12 cellular contexts compared by ENCODE assay signal in genomic region chr17:72123496-72123963, GRCh38. TPM values are rescaled to one million over a fixed set of nuclear protein-coding genes. Genes with fewer than 3 reads are reported as not detected.
DNase-seq lines count a peak whose midpoint lies in the region; ATAC-seq, FAIRE-seq and TF ChIP-seq lines count a peak whose summit lies in the region.
"Had no signal": no experiment of that assay in that cellular context is flagged by ENCODE, and none has a peak within 500 bp of the region (broad histone marks: within the 10 kb centered on the region; RNA-seq: fewer than 3 reads in every experiment).

No MANE protein-coding gene starts in this region.

- no peak overlapping the region for H3K4ac ChIP-seq in H1 (replicated peaks; ENCODE audit: insufficient read length, low read depth, low read length)

- H3K18ac ChIP-seq in H1 (ENCODE audit: extremely low read depth, low read length): peak overlapping the region; percentile 87

- H3K36me3 ChIP-seq in HepG2 (replicated peaks in 1 of 2; ENCODE audit: control insufficient read depth in 1 of 2, insufficient read depth in 2 of 2, low read length in 2 of 2) (peaks cover 10 to 20% of the 10 kb centered on the region in 2 experiments), right lobe of liver (no peaks in the 10 kb centered on the region), H1 (ENCODE audit: control insufficient read depth in 2 of 4, insufficient read depth in 4 of 4, low read length in 3 of 4) (peaks cover 0 to 19% (median 4%) of the 10 kb centered on the region in 4 experiments; a peak in 2 of 8 replicates), mucosa of stomach (ENCODE audit: control insufficient read depth, insufficient read depth, low read length) (peaks cover 8% of the 10 kb centered on the region), ascending aorta (no peaks in the 10 kb centered on the region)

- TF ChIP-seq POLR2A in HepG2 (IDR thresholded peaks at IDR 0.05; ENCODE audit: insufficient read depth in 1 of 2, low read depth in 2 of 2, low read length in 2 of 2): no peak
- no peak for TF ChIP-seq POLR2A in right lobe of liver (IDR thresholded peaks at IDR 0.05)
- no peak for TF ChIP-seq POLR2A in H1 (IDR thresholded peaks at IDR 0.05; ENCODE audit: control extremely low read depth in 1 of 2, low read depth in 2 of 2, low read length in 2 of 2)

- no peak overlapping the region for H2BK15ac ChIP-seq in H1 (ENCODE audit: low read length)

- H3K23me2 ChIP-seq in H1 (ENCODE audit: low read depth, low read length): peaks cover 33% of the 10 kb centered on the region

- H3K14ac ChIP-seq in H1 (ENCODE audit: insufficient read length): no peak overlapping the region

- peak overlapping the region; percentile 86 to 100 (median 99) for H3K4me3 ChIP-seq in HepG2 (replicated peaks in 1 of 3; ENCODE audit: insufficient read depth in 1 of 3, low read depth in 2 of 3, low read length in 3 of 3)
- H3K4me3 ChIP-seq in right lobe of liver: peak overlapping the region in 1 of 3 donors; percentile 26
- peak overlapping the region; percentile 44 to 93 (median 66); a peak in 6 of 8 replicates for H3K4me3 ChIP-seq in H1 (ENCODE audit: extremely low read depth in 1 of 4, insufficient read depth in 2 of 4, low read depth in 3 of 4, low read length in 4 of 4)
- H3K4me3 ChIP-seq in mucosa of stomach (ENCODE audit: low read length): peak overlapping the region; percentile 57
- H3K4me3 ChIP-seq in ascending aorta: no peak overlapping the region

- H2AFZ ChIP-seq in HepG2 (ENCODE audit: low read length) (no peak overlapping the region), H1 (ENCODE audit: low read length) (no peak overlapping the region)

- peaks cover 54% of the 10 kb centered on the region for H4K20me1 ChIP-seq in HepG2 (ENCODE audit: insufficient read depth, low read length)
- peaks cover 3 to 5% of the 10 kb centered on the region in 2 experiments for H4K20me1 ChIP-seq in H1 (replicated peaks in 1 of 2; ENCODE audit: control insufficient read depth in 1 of 2, insufficient read depth in 2 of 2, low read length in 2 of 2)

- H4K91ac ChIP-seq in H1 (replicated peaks; ENCODE audit: insufficient read length, low read length): no peak overlapping the region

- DNase-seq in HepG2 (ENCODE audit: low spot score) (no peak), right lobe of liver (no peak), H1 (ENCODE audit: low read depth in 1 of 2, low spot score in 2 of 2) (peak in 1 of 2 experiments; percentile 60), NCI-H1105 (lab: John Stamatoyannopoulos, UW) (no peak), ascending aorta (ENCODE audit: low spot score in 2 of 2) (no peak)
- DNase-seq in stimulated activated CD4-positive, alpha-beta T cell treated with anti-CD3 and anti-CD28 coated beads, Interleukin-4, amount 100 ng/mL, for 4 hours: no peak
- DNase-seq: GDM1; NCI-H1048; NK-92 treated with Interleukin-12 subunit alpha and Interleukin-12 subunit beta, amount 100 ng/mL, for 24 hours; T-helper 9 cell had no signal

- H4K5ac ChIP-seq in H1 (ENCODE audit: insufficient read length, low read depth, low read length): no peak overlapping the region

- H3K23ac ChIP-seq in H1 (ENCODE audit: insufficient read length): no peak overlapping the region

- peak overlapping the region; percentile 45; the same call in 1 of the 2 replicates for H4K8ac ChIP-seq in H1 (ENCODE audit: extremely low read depth, insufficient read depth, low read length)

- H3K9me3 ChIP-seq in HepG2 (ENCODE audit: low read length) (no peaks in the 10 kb centered on the region), right lobe of liver (no peaks in the 10 kb centered on the region), H1 (ENCODE audit: insufficient read depth in 2 of 2, low read depth in 1 of 2, low read length in 1 of 2) (no peaks in the 10 kb centered on the region), mucosa of stomach (ENCODE audit: control insufficient read depth, low read length) (no peaks in the 10 kb centered on the region), ascending aorta (no peaks in the 10 kb centered on the region)

- TF ChIP-seq EP300 in HepG2 (IDR thresholded peaks at IDR 0.05; ENCODE audit: low read depth in 2 of 2, low read length in 2 of 2) (no peak), HepG2 (CRISPR knock-in tag; IDR thresholded peaks at IDR 0.05; ENCODE audit: borderline replicate concordance) (no peak), H1 (IDR thresholded peaks at IDR 0.05; ENCODE audit: borderline replicate concordance in 1 of 2, low read depth in 2 of 2, low read length in 2 of 2) (no peak)

- no peaks in the 10 kb centered on the region for H3K79me1 ChIP-seq in H1 (ENCODE audit: low read depth, low read length)

- no peak overlapping the region for H2AK5ac ChIP-seq in H1 (ENCODE audit: low read depth, low read length)

- no peak overlapping the region for H3K56ac ChIP-seq in H1 (replicated peaks; ENCODE audit: insufficient read length, low read depth, low read length)

- peak overlapping the region; percentile 96 for H3K9ac ChIP-seq in HepG2 (ENCODE audit: insufficient read depth, low read depth, low read length)
- no peak overlapping the region for H3K9ac ChIP-seq in H1 (replicated peaks in 1 of 4; ENCODE audit: extremely low read depth in 1 of 4, low read depth in 3 of 4, low read length in 3 of 4)
- peak overlapping the region; percentile 93 for H3K9ac ChIP-seq in mucosa of stomach (ENCODE audit: low read length)

- CTCF ChIA-PET in HepG2 (lab: Yijun Ruan, JAX; ENCODE audit: low intra/inter-chr PET ratio, low total read pairs) (no interaction called here), H1 (lab: Charles Lee; ENCODE audit: partially characterized antibody) (interaction anchor here (0.6 to 1.4 kb wide), 6 partner anchors 145 to 416 kb away, joined by 3 to 6 read pairs (median 3); no protein-coding TSS in a partner anchor)

- H2BK5ac ChIP-seq in H1 (ENCODE audit: low read depth, low read length): no peak overlapping the region

- H3K27me3 ChIP-seq in HepG2 (ENCODE audit: control insufficient read depth in 1 of 2, insufficient read depth in 2 of 2, low read length in 2 of 2) (no peaks in the 10 kb centered on the region; a peak in 1 of 5 replicates), right lobe of liver (peaks cover 0 to 17% of the 10 kb centered on the region in 2 donors), H1 (replicated peaks in 1 of 4; ENCODE audit: control insufficient read depth in 3 of 4, extremely low read depth in 1 of 4, insufficient read depth in 3 of 4, low read length in 3 of 4) (peaks cover 12 to 40% (median 29%) of the 10 kb centered on the region in 4 experiments), mucosa of stomach (ENCODE audit: control insufficient read depth, insufficient read depth, low read length) (peaks cover 23% of the 10 kb centered on the region), ascending aorta (peaks cover 7% of the 10 kb centered on the region)

- H2BK120ac ChIP-seq in H1 (replicated peaks; ENCODE audit: low read depth, low read length): no peak overlapping the region

- BruUV-seq in HepG2 (replicated peaks; lab: Mats Ljungman, UMichigan): no TSS peak

- in situ Hi-C loops in HepG2 (cut with HindIII; ENCODE audit: extremely low pct_ligation_motif_present, low pct_unique_long_range_greater_than_20kb): loop anchor here (5.0 kb wide), 2 partner anchors 279 to 394 kb away; no protein-coding TSS in a partner anchor

- no peak for TF ChIP-seq RAD21 in HepG2 (CRISPR knock-in tag; IDR thresholded peaks at IDR 0.05)
- TF ChIP-seq RAD21 in H1 (IDR thresholded peaks at IDR 0.05 in 1 of 2, conservative IDR thresholded peaks at IDR 0.05 in 1 of 2; ENCODE audit: low read depth in 2 of 2, low read length in 2 of 2): peak in 1 of 2 experiments; percentile 23; a peak in 1 of 4 replicates

- ATAC-seq in HepG2 (no peak), right lobe of liver (no peak), HG02642 (IDR thresholded peaks at IDR 0.05; ENCODE audit: poor library complexity, unreplicated experiment) (no peak)

- no peak for FAIRE-seq in HepG2 (lab: Jason Lieb, UNC)
- FAIRE-seq in H1 (lab: Jason Lieb, UNC): no peak

- H2BK12ac ChIP-seq in H1 (ENCODE audit: low read depth, low read length): peak overlapping the region; percentile 90; the same call in 1 of the 2 replicates

- H3K79me2 ChIP-seq in HepG2 (ENCODE audit: insufficient read depth, low read length) (peaks cover 45% of the 10 kb centered on the region), H1 (ENCODE audit: control insufficient read depth in 1 of 2, insufficient read depth in 2 of 2, low read length in 2 of 2) (no peaks in the 10 kb centered on the region)

- H2BK20ac ChIP-seq in H1 (ENCODE audit: low read length): no peak overlapping the region

- intact Hi-C loops in HepG2 (cut with micrococcal nuclease; ENCODE audit: unreplicated experiment) (no loop called here), right lobe of liver (cut with DNase I) (no loop called here), ascending aorta (cut with DNase I) (loop anchor here (2.0 kb wide), 1 partner anchor 417 kb away; no protein-coding TSS in a partner anchor)

- H3K4me2 ChIP-seq in HepG2 (ENCODE audit: low read depth, low read length) (peak overlapping the region; percentile 95), H1 (ENCODE audit: insufficient read depth in 1 of 2, low read depth in 2 of 2, low read length in 2 of 2) (peak overlapping the region; percentile 77 to 91)

- 40% methylated on average over 16 of the region's 45 CpGs for WGBS in HepG2 (ENCODE audit: low lambda C conversion rate)
- 11% methylated on average over 7 of the region's 45 CpGs for WGBS in right lobe of liver (ENCODE audit: insufficient coverage, low coverage, low lambda C conversion rate, missing lambda C conversion rate)
- WGBS in H1 (ENCODE audit: extremely low coverage in 1 of 2, insufficient coverage in 1 of 2, insufficient read length in 1 of 2, insufficient replicate concordance in 2 of 2, low coverage in 1 of 2, low lambda C conversion rate in 2 of 2, missing lambda C conversion rate in 1 of 2), 2 experiments: 16% methylated on average over 20 of the region's 45 CpGs; no CpG with 5 or more reads in 1 of the 2 experiments

- H3K27ac ChIP-seq in HepG2 (ENCODE audit: extremely low read length, insufficient read depth, low read length) (peak overlapping the region; percentile 76), right lobe of liver (no peak overlapping the region), H1 (ENCODE audit: low read depth, low read length) (no peak overlapping the region), ascending aorta (no peak overlapping the region)

- H3K4me1 ChIP-seq in HepG2 (ENCODE audit: insufficient read depth, low read length) (peaks cover 60% of the 10 kb centered on the region), right lobe of liver (peaks cover 0 to 13% (median 0%) of the 10 kb centered on the region in 4 donors), H1 (replicated peaks in 1 of 4; ENCODE audit: control insufficient read depth in 3 of 4, insufficient read depth in 4 of 4, low read length in 3 of 4) (peaks cover 8 to 18% (median 14%) of the 10 kb centered on the region in 4 experiments), mucosa of stomach (ENCODE audit: control insufficient read depth, insufficient read depth, low read length) (peaks cover 47% of the 10 kb centered on the region), ascending aorta (peaks cover 0 to 14% of the 10 kb centered on the region in 2 donors)

- peak; percentile 43 for TF ChIP-seq CTCF in HepG2 (CRISPR knock-in tag; IDR thresholded peaks at IDR 0.05)
- TF ChIP-seq CTCF in right lobe of liver (IDR thresholded peaks at IDR 0.05): no peak
- TF ChIP-seq CTCF in H1 (IDR thresholded peaks at IDR 0.05; ENCODE audit: control extremely low read depth in 1 of 3, insufficient read depth in 1 of 3, low read depth in 1 of 3, low read length in 3 of 3): no peak
- TF ChIP-seq CTCF in ascending aorta (IDR thresholded peaks at IDR 0.05): no peak

- POLR2A ChIA-PET in HepG2 (lab: Yijun Ruan, JAX): interaction anchor here (0.6 to 6.9 kb wide), 9 partner anchors 28 to 416 kb away, joined by 3 to 96 read pairs (median 9); no protein-coding TSS in a partner anchor
- POLR2A ChIA-PET in H1 (lab: Charles Lee; ENCODE audit: partially characterized antibody): interaction anchor here (1.0 kb wide), 1 partner anchor 45 kb away, joined by 5 read pairs; no protein-coding TSS in a partner anchor

RNA-seq across cellular contexts. Expression of gene SOX9, which starts 2.7 kb away (rescaled TPM):
- total RNA-seq in HepG2 (2016; rRNA removed; fragmentation: Illumina TruSeq; extraction: Trizol) (27.6 and 40.1 TPM in 2 replicates), right lobe of liver (1 to 10 TPM; 1.2 to 5.9 (median 1.9) TPM), ascending aorta (2.4 TPM)
- 6.2 and 7.6 TPM in 2 replicates for total RNA-seq in HepG2 (2016; cell fraction: cytosol; rRNA removed; fragmentation: Illumina TruSeq; extraction: Trizol; ENCODE audit: low read depth)
- total RNA-seq in HepG2 (2016; cell fraction: insoluble cytoplasmic fraction; rRNA removed; fragmentation: Illumina TruSeq; extraction: Trizol): 27.6 and 38.4 TPM in 2 replicates
- 33.8 and 35.1 TPM in 2 replicates for total RNA-seq in HepG2 (2016; cell fraction: membrane; rRNA removed; fragmentation: Illumina TruSeq; extraction: Trizol)
- 41.9 and 42.0 TPM in 2 replicates for total RNA-seq in HepG2 (2016; cell fraction: nucleus; rRNA removed; fragmentation: Illumina TruSeq; extraction: Trizol)
- polyA plus RNA-seq in HepG2 (2011; rRNA removed) (16.1 and 18.5 TPM in 2 replicates), H1 (2011; rRNA removed) (1.9 and 3.3 TPM in 2 replicates)
- 16.5 and 16.7 TPM in 2 replicates for polyA plus RNA-seq in HepG2 (2011; cell fraction: cytosol; rRNA removed)
- 27.0 and 29.5 TPM in 2 replicates for polyA plus RNA-seq in HepG2 (2011; cell fraction: nucleus; rRNA removed)
- 52.8 and 54.6 TPM in 2 replicates for polyA plus RNA-seq in HepG2 (2012)
- 4.1 and 5.3 TPM in 2 replicates for polyA plus RNA-seq in HepG2 (2016; cell fraction: cytosol; fragmentation: Illumina TruSeq; extraction: Trizol; ENCODE audit: low read depth)
- 85.8 and 117 TPM in 2 replicates for polyA plus RNA-seq in HepG2 (2016; cell fraction: insoluble cytoplasmic fraction; fragmentation: Illumina TruSeq; extraction: Trizol; ENCODE audit: low read depth)
- polyA plus RNA-seq in HepG2 (2016; cell fraction: membrane; fragmentation: Illumina TruSeq; extraction: Trizol; ENCODE audit: low read depth): 19.3 and 23.2 TPM in 2 replicates
- polyA plus RNA-seq in HepG2 (2016; cell fraction: nucleus; fragmentation: Illumina TruSeq; extraction: Trizol; ENCODE audit: insufficient read depth, low read depth): 116 and 117 TPM in 2 replicates
- 44.5 TPM in 1 of 2 replicates, not detected in the other for polyA minus RNA-seq in HepG2 (2011; rRNA and poly(A)+ RNA removed; ENCODE audit: low replicate concordance)
- polyA minus RNA-seq in HepG2 (2011; cell fraction: cytosol; rRNA and poly(A)+ RNA removed): 90.2 and 106 TPM in 2 replicates
- polyA minus RNA-seq in HepG2 (2011; cell fraction: nucleus; rRNA and poly(A)+ RNA removed): 25.2 and 26.5 TPM in 2 replicates
- 4.9 and 5.2 TPM in 2 replicates for total RNA-seq in H1 (2021; fragmentation: NEBNext Ultra II Directional; extraction: Animal tissue kit (Norgen Biotek cat#: 25700))
- 1.6 TPM for polyA plus RNA-seq in H1 (2011; cell fraction: cytosol; rRNA removed)
- 2.7 TPM for polyA plus RNA-seq in H1 (2011; cell fraction: nucleus; rRNA removed)
- 2.7 to 4.0 TPM (median 3.3 TPM) in 4 replicates for polyA plus RNA-seq in H1 (2012, experiment 1 of 2)
- polyA plus RNA-seq in H1 (2012, experiment 2 of 2): 2.6 TPM
- polyA plus RNA-seq in H1 (2013, experiment 1 of 2): 2.1 TPM
- 2.2 TPM for polyA plus RNA-seq in H1 (2013, experiment 2 of 2)
- 0.71 and 1.4 TPM in 2 replicates for polyA minus RNA-seq in H1 (2011; rRNA and poly(A)+ RNA removed)
- polyA minus RNA-seq in H1 (2011; cell fraction: cytosol; rRNA and poly(A)+ RNA removed): 4.8 TPM
- polyA minus RNA-seq in H1 (2011; cell fraction: nucleus; rRNA and poly(A)+ RNA removed): 2.8 TPM

Comparison
In these comparisons a context has a peak if more than half of its experiments do, and no peak if none do; other contexts are left out.
1. H3K4me3 ChIP-seq: peak in HepG2 (3 of 3), H1 (4 of 4) and mucosa of stomach (single experiment); none in ascending aorta (0 of 2).
2. H3K9ac ChIP-seq: peak in HepG2 (single experiment) and mucosa of stomach (single experiment); none in H1 (0 of 4).
3. Of the 41 proteins assayed by ChIP-seq in both HepG2 and H1: peak only in HepG2: ATF2, CTCF, MAX and PHF8; only in H1: CREB1; in both: none; in neither: 33; mixed calls (peak in some experiments, not most) for 3.